Comparison of ENCODE assay signal across 28 cellular contexts in the genomic region with DNA sequence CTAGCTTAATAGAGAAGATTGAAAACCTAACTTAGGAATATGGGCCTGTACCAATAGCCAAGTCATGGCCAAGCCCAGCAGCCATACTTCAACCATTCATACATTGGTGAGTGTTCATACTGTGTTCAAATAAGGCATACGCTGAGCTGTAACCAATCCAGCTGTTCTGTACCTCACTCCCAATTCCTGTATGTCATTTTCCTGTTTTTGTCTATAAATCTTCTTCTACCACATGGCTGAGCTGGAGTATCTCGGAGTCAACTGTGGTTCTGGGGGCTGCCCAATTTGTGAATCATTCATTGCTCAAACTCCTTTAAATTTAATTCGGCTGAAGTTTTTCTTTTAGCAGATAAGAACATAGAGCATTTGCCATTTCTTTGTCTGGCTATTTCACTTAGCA.
A peak's percentile ranks its signal among the peaks of the same experiment; 100 is the strongest.
DNase-seq lines count a peak whose midpoint lies in the region; ATAC-seq and TF ChIP-seq lines count a peak whose summit lies in the region.
"Had no signal": no experiment of that assay in that cellular context is flagged by ENCODE, and none has a peak within 500 bp of the region (broad histone marks: within the 10 kb centered on the region; RNA-seq: fewer than 3 reads in every experiment).

No MANE protein-coding gene starts in this region.

- H3K4me2 ChIP-seq in trophoblast cell (ENCODE audit: low read length) = no peak overlapping the region
- H3K4me2 ChIP-seq: A549 had no signal

- POLR2A ChIA-PET in naive thymus-derived CD4-positive, alpha-beta T cell (lab: Charles Lee) = no interaction called here
- POLR2A ChIA-PET in CD4-positive, alpha-beta memory T cell (lab: Charles Lee; ENCODE audit: partially characterized antibody) = no interaction called here

- H3K79me1 ChIP-seq in trophoblast cell (ENCODE audit: low read length) = no peaks in the 10 kb centered on the region

- TF ChIP-seq CTCF in HFF-Myc (IDR thresholded peaks at IDR 0.05; ENCODE audit: low read depth, low read length, missing control alignments) = no peak
- TF ChIP-seq CTCF in foreskin fibroblast (IDR thresholded peaks at IDR 0.05; ENCODE audit: low read depth, low read length) = no peak

- no peak overlapping the region for H4K12ac ChIP-seq in trophoblast cell (ENCODE audit: low read depth, low read length)

- H3K79me2 ChIP-seq in trophoblast cell (ENCODE audit: control insufficient read depth, insufficient read depth, low read length, poor library complexity) = no peaks in the 10 kb centered on the region

- no peaks in the 10 kb centered on the region for H3K36me3 ChIP-seq in naive thymus-derived CD4-positive, alpha-beta T cell (ENCODE audit: control insufficient read depth in 2 of 3, insufficient read depth in 3 of 3, low read length in 3 of 3)
- no peaks in the 10 kb centered on the region for H3K36me3 ChIP-seq in trophoblast cell (ENCODE audit: control insufficient read depth in 1 of 2, insufficient read depth in 2 of 2, low read length in 2 of 2)
- H3K36me3 ChIP-seq in CD4-positive, alpha-beta memory T cell (ENCODE audit: insufficient read depth, low read length) = no peaks in the 10 kb centered on the region
- H3K36me3 ChIP-seq: ovary had no signal

- no peak overlapping the region for H2BK120ac ChIP-seq in trophoblast cell (ENCODE audit: insufficient read depth, low read length, poor library complexity)

- H3K27ac ChIP-seq in naive thymus-derived CD4-positive, alpha-beta T cell (ENCODE audit: low read depth, low read length) = no peak overlapping the region
- H3K27ac ChIP-seq in trophoblast cell (ENCODE audit: low read depth, low read length) = no peak overlapping the region
- H3K27ac ChIP-seq in CD4-positive, alpha-beta memory T cell (ENCODE audit: low read depth, low read length) = no peak overlapping the region
- H3K27ac ChIP-seq: A549, ovary had no signal

- CTCF ChIA-PET in naive thymus-derived CD4-positive, alpha-beta T cell (lab: Charles Lee) = no interaction called here
- CTCF ChIA-PET in CD4-positive, alpha-beta memory T cell (lab: Charles Lee; ENCODE audit: partially characterized antibody) = no interaction called here

- no peaks in the 10 kb centered on the region for H3K9me3 ChIP-seq in naive thymus-derived CD4-positive, alpha-beta T cell (ENCODE audit: control insufficient read depth in 2 of 3, low read length in 3 of 3)
- no peaks in the 10 kb centered on the region for H3K9me3 ChIP-seq in trophoblast cell (ENCODE audit: insufficient read depth, low read depth, low read length)
- no peaks in the 10 kb centered on the region for H3K9me3 ChIP-seq in CD4-positive, alpha-beta memory T cell (ENCODE audit: control insufficient read depth in 1 of 2, low read length in 2 of 2)
- H3K9me3 ChIP-seq: A549, ovary had no signal

- H2AFZ ChIP-seq in trophoblast cell (ENCODE audit: insufficient read depth, low read length, poor library complexity) = no peak overlapping the region

- no CpG with 5 or more reads among the region's 3 CpGs for WGBS in trophoblast cell (ENCODE audit: extremely low coverage, insufficient coverage, insufficient read length)

- H4K91ac ChIP-seq in trophoblast cell (ENCODE audit: low read depth, low read length) = no peak overlapping the region

- H3K4me1 Mint-ChIP-seq in naive thymus-derived CD4-positive, alpha-beta T cell = no peaks in the 10 kb centered on the region
- H3K4me1 Mint-ChIP-seq in CD4-positive, alpha-beta memory T cell = no peaks in the 10 kb centered on the region
- H3K4me1 Mint-ChIP-seq: CD4-positive, CD25-positive, alpha-beta regulatory T cell had no signal

- H3K14ac ChIP-seq in trophoblast cell (ENCODE audit: low read length) = no peak overlapping the region

- no peak overlapping the region for H2BK12ac ChIP-seq in trophoblast cell (ENCODE audit: low read length)

- DNase-seq in AG08395 (ENCODE audit: low spot score) (peak; percentile 18), HFF-Myc (ENCODE audit: extremely low read depth, low read depth) (peak; percentile 24), amniotic epithelial cell (ENCODE audit: low read depth) (peak; percentile 92), foreskin fibroblast (peak; percentile 52 to 60), trophoblast cell (no peak)
- DNase-seq in naive thymus-derived CD4-positive, alpha-beta T cell = no peak
- DNase-seq in CD4-positive, alpha-beta memory T cell = no peak
- no peak for DNase-seq in activated CD8-positive, alpha-beta memory T cell treated with anti-CD3 and anti-CD28 coated beads, Interleukin-2, amount 50 U/mL, for 4 hours
- DNase-seq: activated CD4-positive, alpha-beta T cell treated with anti-CD3 and anti-CD28 coated beads for 4 hours; activated naive CD4-positive, alpha-beta T cell treated with anti-CD3 and anti-CD28 coated beads for 36 hours; activated T-cell treated with anti-CD3 and anti-CD28 coated beads, Interleukin-2, amount 50 U/mL, for 72 hours; amygdala; CD4-positive, CD25-positive, alpha-beta regulatory T cell; DMS 273 treated with DMSO at 0.1 percent for 48 hours; erythroblast; GDM1; left cardiac atrium; mesendoderm; NCI-H1105 treated with DMSO at 0.1 percent for 48 hours; NCI-H2029 treated with DMSO at 0.1 percent for 48 hours; NCI-H345; ovary; right cardiac atrium; stimulated activated CD8-positive, alpha-beta memory T cell treated with anti-CD3 and anti-CD28 coated beads, Interleukin-4, amount 100 ng/mL, for 48 hours; T-helper 1 cell had no signal

- H3K4me3 Mint-ChIP-seq in naive thymus-derived CD4-positive, alpha-beta T cell = no peak overlapping the region
- H3K4me3 Mint-ChIP-seq in CD4-positive, alpha-beta memory T cell = no peak overlapping the region
- H3K4me3 Mint-ChIP-seq: activated naive CD4-positive, alpha-beta T cell treated with anti-CD3 and anti-CD28 coated beads for 36 hours; activated T-cell treated with anti-CD3 and anti-CD28 coated beads, Interleukin-2, amount 50 U/mL, for 72 hours; CD4-positive, CD25-positive, alpha-beta regulatory T cell; natural killer cell treated with Interleukin-12 subunit alpha and Interleukin-12 subunit beta and Interleukin-15 and Interleukin-18, amount 100 ng/mL, for 72 hours; type B pancreatic cell had no signal

- intact Hi-C loops in naive thymus-derived CD4-positive, alpha-beta T cell (cut with micrococcal nuclease) = no loop called here
- intact Hi-C loops in CD4-positive, alpha-beta memory T cell (cut with micrococcal nuclease) = no loop called here

- no peak overlapping the region for H3K23ac ChIP-seq in trophoblast cell (ENCODE audit: low read length)

- H2AK5ac ChIP-seq in trophoblast cell (ENCODE audit: low read length) = no peak overlapping the region

- no peak overlapping the region for H3K9ac ChIP-seq in trophoblast cell (ENCODE audit: low read length)

- no peaks in the 10 kb centered on the region for H3K27me3 ChIP-seq in naive thymus-derived CD4-positive, alpha-beta T cell (ENCODE audit: control insufficient read depth in 2 of 2, insufficient read depth in 2 of 2, low read length in 2 of 2)
- no peaks in the 10 kb centered on the region for H3K27me3 ChIP-seq in trophoblast cell (ENCODE audit: insufficient read depth, low read length)
- no peaks in the 10 kb centered on the region for H3K27me3 ChIP-seq in CD4-positive, alpha-beta memory T cell (ENCODE audit: insufficient read depth, low read length)
- H3K27me3 ChIP-seq: ovary had no signal

- no peak overlapping the region for H3K18ac ChIP-seq in trophoblast cell (ENCODE audit: low read length)

- no peaks in the 10 kb centered on the region for H3K4me1 ChIP-seq in naive thymus-derived CD4-positive, alpha-beta T cell (ENCODE audit: control insufficient read depth in 2 of 2, insufficient read depth in 2 of 2, low read length in 2 of 2)
- no peaks in the 10 kb centered on the region for H3K4me1 ChIP-seq in trophoblast cell (ENCODE audit: control insufficient read depth in 1 of 2, insufficient read depth in 2 of 2, low read length in 2 of 2)
- no peaks in the 10 kb centered on the region for H3K4me1 ChIP-seq in CD4-positive, alpha-beta memory T cell (ENCODE audit: insufficient read depth, low read length)

- no peak for ATAC-seq in naive thymus-derived CD4-positive, alpha-beta T cell
- ATAC-seq: A549; activated T-cell treated with anti-CD3 and anti-CD28 coated beads, Interleukin-2, amount 50 U/mL, for 72 hours; left cardiac atrium; natural killer cell treated with Interleukin-12 subunit alpha and Interleukin-12 subunit beta and Interleukin-15 and Interleukin-18, amount 100 ng/mL, for 72 hours; right cardiac atrium had no signal

- H3K27me3 Mint-ChIP-seq in naive thymus-derived CD4-positive, alpha-beta T cell = no peaks in the 10 kb centered on the region
- H3K27me3 Mint-ChIP-seq in CD4-positive, alpha-beta memory T cell = no peaks in the 10 kb centered on the region
- H3K27me3 Mint-ChIP-seq: CD4-positive, CD25-positive, alpha-beta regulatory T cell; natural killer cell treated with Interleukin-12 subunit alpha and Interleukin-12 subunit beta and Interleukin-15 and Interleukin-18, amount 100 ng/mL, for 72 hours; type B pancreatic cell had no signal

- H3K27ac Mint-ChIP-seq in naive thymus-derived CD4-positive, alpha-beta T cell = no peak overlapping the region
- no peak overlapping the region for H3K27ac Mint-ChIP-seq in CD4-positive, alpha-beta memory T cell
- H3K27ac Mint-ChIP-seq: activated naive CD4-positive, alpha-beta T cell treated with anti-CD3 and anti-CD28 coated beads for 36 hours; activated T-cell treated with anti-CD3 and anti-CD28 coated beads, Interleukin-2, amount 50 U/mL, for 72 hours; CD4-positive, CD25-positive, alpha-beta regulatory T cell; natural killer cell treated with Interleukin-12 subunit alpha and Interleukin-12 subunit beta and Interleukin-15 and Interleukin-18, amount 100 ng/mL, for 72 hours; type B pancreatic cell had no signal

- H3K4ac ChIP-seq in trophoblast cell (ENCODE audit: low read depth, low read length) = no peak overlapping the region

- H3K36me3 Mint-ChIP-seq in naive thymus-derived CD4-positive, alpha-beta T cell = peaks cover 0 to 3% (median 0%) of the 10 kb centered on the region in 5 donors
- no peaks in the 10 kb centered on the region for H3K36me3 Mint-ChIP-seq in CD4-positive, alpha-beta memory T cell
- H3K36me3 Mint-ChIP-seq: CD4-positive, CD25-positive, alpha-beta regulatory T cell had no signal

- peaks cover 0 to 19% (median 8%) of the 10 kb centered on the region in 11 donors for H3K9me3 Mint-ChIP-seq in naive thymus-derived CD4-positive, alpha-beta T cell
- peaks cover 0 to 15% (median 11%) of the 10 kb centered on the region in 8 donors for H3K9me3 Mint-ChIP-seq in CD4-positive, alpha-beta memory T cell
- H3K9me3 Mint-ChIP-seq: activated naive CD4-positive, alpha-beta T cell treated with anti-CD3 and anti-CD28 coated beads for 36 hours had no signal

- H2BK5ac ChIP-seq in trophoblast cell (ENCODE audit: low read depth, low read length, poor library complexity) = no peak overlapping the region

- H4K8ac ChIP-seq in trophoblast cell (ENCODE audit: low read depth, low read length) = no peak overlapping the region

- H3K4me3 ChIP-seq in HFF-Myc (replicated peaks; ENCODE audit: low read depth, low read length) (no peak overlapping the region), foreskin fibroblast (ENCODE audit: low read depth in 1 of 2, low read length in 2 of 2) (no peak overlapping the region), trophoblast cell (ENCODE audit: low read depth, low read length) (no peak overlapping the region)
- no peak overlapping the region for H3K4me3 ChIP-seq in naive thymus-derived CD4-positive, alpha-beta T cell (ENCODE audit: low read length)
- no peak overlapping the region for H3K4me3 ChIP-seq in CD4-positive, alpha-beta memory T cell (ENCODE audit: low read length in 2 of 2)
- H3K4me3 ChIP-seq: A549, ovary had no signal

Comparison
In these comparisons a context has a peak if more than half of its experiments do, and no peak if none do; other contexts are left out.
1. DNase-seq: peak in AG08395 (single experiment), HFF-Myc (single experiment), amniotic epithelial cell (single experiment) and foreskin fibroblast (2 of 2); none in naive thymus-derived CD4-positive, alpha-beta T cell (0 of 9), trophoblast cell (0 of 2), CD4-positive, alpha-beta memory T cell (0 of 5) and activated CD8-positive, alpha-beta memory T cell treated with anti-CD3 and anti-CD28 coated beads, Interleukin-2, amount 50 U/mL, for 4 hours (single experiment).